Comparison of ENCODE assay signal across 17 cellular contexts in the genomic region with DNA sequence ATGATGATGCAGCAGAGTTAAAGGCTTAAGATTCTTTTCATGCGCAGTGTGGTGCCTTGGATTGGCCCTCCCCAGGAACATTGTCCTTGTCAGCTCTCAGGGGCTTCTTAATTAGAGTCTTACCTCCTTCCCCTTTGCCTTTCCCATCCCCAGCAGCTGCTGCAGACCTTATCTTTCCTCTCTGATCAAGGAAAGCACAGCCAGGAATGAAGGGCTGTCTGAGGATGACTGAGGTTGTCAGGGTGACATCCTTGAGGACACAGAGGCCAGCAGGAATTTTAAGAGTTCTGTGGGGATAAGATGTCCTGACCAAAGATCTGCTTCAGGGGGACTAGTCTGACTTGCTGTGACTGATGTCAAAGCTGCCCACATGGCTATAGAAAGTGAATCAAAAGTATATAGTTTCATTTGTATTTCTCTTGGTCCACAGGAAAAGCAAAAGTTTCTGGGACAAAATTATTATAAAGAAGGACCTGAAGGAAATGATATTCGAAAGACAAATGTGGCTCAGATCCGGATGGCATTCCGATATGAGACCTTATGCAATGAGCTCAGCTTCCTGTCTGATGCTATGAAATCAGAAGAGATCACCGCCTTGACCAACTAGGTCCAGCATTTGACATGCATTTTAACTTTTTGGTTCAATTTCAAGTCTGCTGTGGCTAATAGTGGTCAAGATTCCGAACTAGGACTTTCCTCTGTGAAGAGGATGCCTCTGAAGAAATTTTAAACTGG.
"Had no signal": no experiment of that assay in that cellular context is flagged by ENCODE, and none has a peak within 500 bp of the region (broad histone marks: within the 10 kb centered on the region; RNA-seq: fewer than 3 reads in every experiment).

No MANE protein-coding gene starts in this region.

- H3K4me1 ChIP-seq: left ventricle myocardium inferior, prostate gland, thyroid gland, uterus had no signal

- H3K9me3 ChIP-seq: left ventricle myocardium inferior, prostate gland, thyroid gland, uterus had no signal

- H3K4me1 Mint-ChIP-seq: activated T-helper 17 cell treated with anti-CD3 and anti-CD28 coated beads, Interleukin-2, amount 50 U/mL, for 72 hours; mesothelial cell of epicardium had no signal

- H3K9me3 Mint-ChIP-seq: activated T-helper 17 cell treated with anti-CD3 and anti-CD28 coated beads, Interleukin-2, amount 50 U/mL, for 72 hours; dendritic cell treated with granulocyte-macrophage colony-stimulating factor and Interleukin-4, amounts not matched to agents 40 ng/mL and 50 ng/mL, for 4 days; mesothelial cell of epicardium; T-cell had no signal

- H3K27ac ChIP-seq: left ventricle myocardium inferior, prostate gland, thyroid gland, uterus had no signal

- H3K36me3 ChIP-seq: thyroid gland, uterus had no signal

- ATAC-seq: activated T-helper 17 cell treated with anti-CD3 and anti-CD28 coated beads, Interleukin-2, amount 50 U/mL, for 72 hours; right cardiac atrium; T-cell had no signal

- DNase-seq: activated CD4-positive, CD25-positive, alpha-beta regulatory T cell treated with anti-CD3 and anti-CD28 coated beads, Interleukin-2, amount 50 U/mL, for 72 hours; activated naive CD4-positive, alpha-beta T cell treated with Interleukin-2 at 50 U/mL for 16 hours; anterior cingulate cortex; cerebellar nuclear complex; hippocampal formation; left ventricle myocardium inferior; right cardiac atrium; T-cell; T1000; thyroid gland; uterus had no signal

- H3K27me3 Mint-ChIP-seq: activated T-helper 17 cell treated with anti-CD3 and anti-CD28 coated beads, Interleukin-2, amount 50 U/mL, for 72 hours; dendritic cell treated with granulocyte-macrophage colony-stimulating factor and Interleukin-4, amounts not matched to agents 40 ng/mL and 50 ng/mL, for 4 days; T-cell had no signal

- H3K4me2 ChIP-seq: smooth muscle cell had no signal

- H3K27ac Mint-ChIP-seq: activated T-helper 17 cell treated with anti-CD3 and anti-CD28 coated beads, Interleukin-2, amount 50 U/mL, for 72 hours; mesothelial cell of epicardium; T-cell had no signal

- H3K4me3 ChIP-seq: left ventricle myocardium inferior, prostate gland, smooth muscle cell, thyroid gland, uterus had no signal

- H3K4me3 Mint-ChIP-seq: activated T-helper 17 cell treated with anti-CD3 and anti-CD28 coated beads, Interleukin-2, amount 50 U/mL, for 72 hours; dendritic cell treated with granulocyte-macrophage colony-stimulating factor and Interleukin-4, amounts not matched to agents 40 ng/mL and 50 ng/mL, for 4 days; mesothelial cell of epicardium; neural crest cell; T-cell had no signal

- H3K27me3 ChIP-seq: thyroid gland, uterus had no signal
